In the genomic region with DNA sequence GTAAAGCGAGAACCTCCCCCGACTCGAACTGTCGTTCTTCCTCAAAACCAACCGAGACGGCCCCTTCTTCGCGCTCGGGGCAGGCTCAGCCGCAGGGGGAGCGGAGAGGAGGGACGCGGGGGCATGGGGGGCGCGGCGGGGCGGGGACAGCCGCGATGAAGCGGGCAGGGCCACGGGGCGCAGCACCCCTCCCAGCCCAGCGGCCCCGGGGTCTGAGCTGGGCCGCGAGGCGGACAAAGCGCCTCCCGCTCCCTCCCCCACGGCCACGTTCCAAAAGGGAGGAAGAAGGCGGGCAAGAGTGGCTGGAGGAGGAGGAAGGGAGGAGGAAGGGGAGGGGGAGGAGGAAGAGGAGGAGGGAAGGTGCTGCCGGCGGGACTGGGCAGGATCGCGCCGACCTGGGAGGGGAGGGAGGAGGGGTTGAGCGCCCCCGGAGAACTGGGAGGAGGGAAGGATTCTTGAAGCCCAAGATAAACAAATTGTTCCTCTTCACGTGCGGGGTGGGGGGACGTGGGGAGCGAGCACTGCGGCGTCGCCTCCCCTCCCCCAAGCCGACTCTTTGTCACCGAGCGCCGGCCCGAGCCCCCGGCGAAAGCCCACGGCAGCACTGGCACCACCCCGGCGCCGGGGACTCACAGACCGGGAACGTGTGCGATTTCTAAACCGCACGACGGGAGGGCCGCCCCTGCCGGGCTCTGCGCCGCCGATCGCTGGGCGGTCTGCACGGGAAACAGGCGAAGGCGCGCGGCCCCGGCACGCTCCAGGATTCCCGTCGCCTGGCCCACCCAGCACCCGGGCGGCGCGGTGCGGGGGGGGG, we compare ENCODE assay signal across 1 cellular context.
A peak's percentile ranks its signal among the peaks of the same experiment; 100 is the strongest.
TF ChIP-seq lines count a peak whose summit lies in the region.

No MANE protein-coding gene starts in this region.

TF ChIP-seq in HEK293, 187 proteins besides CTCF, POLR2A, EP300 and RAD21 (continued from another document and continues in another):
- TF ChIP-seq, protein P1, sequence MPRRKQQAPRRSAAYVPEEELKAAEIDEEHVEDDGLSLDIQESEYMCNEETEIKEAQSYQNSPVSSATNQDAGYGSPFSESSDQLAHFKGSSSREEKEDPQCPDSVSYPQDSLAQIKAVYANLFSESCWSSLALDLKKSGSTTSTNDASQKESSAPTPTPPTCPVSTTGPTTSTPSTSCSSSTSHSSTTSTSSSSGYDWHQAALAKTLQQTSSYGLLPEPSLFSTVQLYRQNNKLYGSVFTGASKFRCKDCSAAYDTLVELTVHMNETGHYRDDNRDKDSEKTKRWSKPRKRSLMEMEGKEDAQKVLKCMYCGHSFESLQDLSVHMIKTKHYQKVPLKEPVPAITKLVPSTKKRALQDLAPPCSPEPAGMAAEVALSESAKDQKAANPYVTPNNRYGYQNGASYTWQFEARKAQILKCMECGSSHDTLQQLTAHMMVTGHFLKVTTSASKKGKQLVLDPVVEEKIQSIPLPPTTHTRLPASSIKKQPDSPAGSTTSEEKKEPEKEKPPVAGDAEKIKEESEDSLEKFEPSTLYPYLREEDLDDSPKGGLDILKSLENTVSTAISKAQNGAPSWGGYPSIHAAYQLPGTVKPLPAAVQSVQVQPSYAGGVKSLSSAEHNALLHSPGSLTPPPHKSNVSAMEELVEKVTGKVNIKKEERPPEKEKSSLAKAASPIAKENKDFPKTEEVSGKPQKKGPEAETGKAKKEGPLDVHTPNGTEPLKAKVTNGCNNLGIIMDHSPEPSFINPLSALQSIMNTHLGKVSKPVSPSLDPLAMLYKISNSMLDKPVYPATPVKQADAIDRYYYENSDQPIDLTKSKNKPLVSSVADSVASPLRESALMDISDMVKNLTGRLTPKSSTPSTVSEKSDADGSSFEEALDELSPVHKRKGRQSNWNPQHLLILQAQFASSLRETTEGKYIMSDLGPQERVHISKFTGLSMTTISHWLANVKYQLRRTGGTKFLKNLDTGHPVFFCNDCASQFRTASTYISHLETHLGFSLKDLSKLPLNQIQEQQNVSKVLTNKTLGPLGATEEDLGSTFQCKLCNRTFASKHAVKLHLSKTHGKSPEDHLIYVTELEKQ (tag by site-specific recombination; IDR thresholded peaks at IDR 0.05; ENCODE audit: borderline replicate concordance) = no peak
- TF ChIP-seq, protein P2, sequence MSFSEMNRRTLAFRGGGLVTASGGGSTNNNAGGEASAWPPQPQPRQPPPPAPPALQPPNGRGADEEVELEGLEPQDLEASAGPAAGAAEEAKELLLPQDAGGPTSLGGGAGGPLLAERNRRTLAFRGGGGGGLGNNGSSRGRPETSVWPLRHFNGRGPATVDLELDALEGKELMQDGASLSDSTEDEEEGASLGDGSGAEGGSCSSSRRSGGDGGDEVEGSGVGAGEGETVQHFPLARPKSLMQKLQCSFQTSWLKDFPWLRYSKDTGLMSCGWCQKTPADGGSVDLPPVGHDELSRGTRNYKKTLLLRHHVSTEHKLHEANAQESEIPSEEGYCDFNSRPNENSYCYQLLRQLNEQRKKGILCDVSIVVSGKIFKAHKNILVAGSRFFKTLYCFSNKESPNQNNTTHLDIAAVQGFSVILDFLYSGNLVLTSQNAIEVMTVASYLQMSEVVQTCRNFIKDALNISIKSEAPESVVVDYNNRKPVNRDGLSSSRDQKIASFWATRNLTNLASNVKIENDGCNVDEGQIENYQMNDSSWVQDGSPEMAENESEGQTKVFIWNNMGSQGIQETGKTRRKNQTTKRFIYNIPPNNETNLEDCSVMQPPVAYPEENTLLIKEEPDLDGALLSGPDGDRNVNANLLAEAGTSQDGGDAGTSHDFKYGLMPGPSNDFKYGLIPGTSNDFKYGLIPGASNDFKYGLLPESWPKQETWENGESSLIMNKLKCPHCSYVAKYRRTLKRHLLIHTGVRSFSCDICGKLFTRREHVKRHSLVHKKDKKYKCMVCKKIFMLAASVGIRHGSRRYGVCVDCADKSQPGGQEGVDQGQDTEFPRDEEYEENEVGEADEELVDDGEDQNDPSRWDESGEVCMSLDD (tag by site-specific recombination; IDR thresholded peaks at IDR 0.05) = peak; percentile 94
- TF ChIP-seq, protein P3, sequence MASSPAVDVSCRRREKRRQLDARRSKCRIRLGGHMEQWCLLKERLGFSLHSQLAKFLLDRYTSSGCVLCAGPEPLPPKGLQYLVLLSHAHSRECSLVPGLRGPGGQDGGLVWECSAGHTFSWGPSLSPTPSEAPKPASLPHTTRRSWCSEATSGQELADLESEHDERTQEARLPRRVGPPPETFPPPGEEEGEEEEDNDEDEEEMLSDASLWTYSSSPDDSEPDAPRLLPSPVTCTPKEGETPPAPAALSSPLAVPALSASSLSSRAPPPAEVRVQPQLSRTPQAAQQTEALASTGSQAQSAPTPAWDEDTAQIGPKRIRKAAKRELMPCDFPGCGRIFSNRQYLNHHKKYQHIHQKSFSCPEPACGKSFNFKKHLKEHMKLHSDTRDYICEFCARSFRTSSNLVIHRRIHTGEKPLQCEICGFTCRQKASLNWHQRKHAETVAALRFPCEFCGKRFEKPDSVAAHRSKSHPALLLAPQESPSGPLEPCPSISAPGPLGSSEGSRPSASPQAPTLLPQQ (tag by site-specific recombination; IDR thresholded peaks at IDR 0.05) = peak; percentile 71; the same call in 1 of the 2 replicates
- TF ChIP-seq ZNF529 (tag by site-specific recombination; IDR thresholded peaks at IDR 0.05; ENCODE audit: insufficient replicate concordance) (no peak), ZNF837 (tag by site-specific recombination; IDR thresholded peaks at IDR 0.05) (no peak), ZFP69B (tag by site-specific recombination; IDR thresholded peaks at IDR 0.05) (peak; percentile 55; the same call in 1 of the 2 replicates), EGR2 (tag by site-specific recombination; IDR thresholded peaks at IDR 0.05; ENCODE audit: low read depth) (peak; percentile 98), ZNF114 (tag by site-specific recombination; IDR thresholded peaks at IDR 0.05) (no peak), ZNF423 (tag by site-specific recombination; IDR thresholded peaks at IDR 0.05) (peak; percentile 40), RBAK (tag by site-specific recombination; IDR thresholded peaks at IDR 0.05) (no peak), HOXA7 (CRISPR knock-in tag; IDR thresholded peaks at IDR 0.05; ENCODE audit: borderline replicate concordance) (no peak), SP3 (tag by site-specific recombination; IDR thresholded peaks at IDR 0.05) (peak; percentile 99), ZFHX2 (tag by site-specific recombination; conservative IDR thresholded peaks at IDR 0.05) (peak; percentile 99), ZXDB (tag by site-specific recombination; IDR thresholded peaks at IDR 0.05) (peak; percentile 60), ZNF10 (tag by site-specific recombination; IDR thresholded peaks at IDR 0.05) (peak; percentile 70; the same call in 1 of the 2 replicates), TRIM28 (IDR thresholded peaks at IDR 0.05; ENCODE audit: borderline replicate concordance, low read length) (no peak), GLIS1 (tag by site-specific recombination; IDR thresholded peaks at IDR 0.05) (peak; percentile 74), ZNF624 (tag by site-specific recombination; IDR thresholded peaks at IDR 0.05) (no peak), KLF8 (tag by site-specific recombination; IDR thresholded peaks at IDR 0.05) (peak; percentile 97)
- TF ChIP-seq, protein P4, sequence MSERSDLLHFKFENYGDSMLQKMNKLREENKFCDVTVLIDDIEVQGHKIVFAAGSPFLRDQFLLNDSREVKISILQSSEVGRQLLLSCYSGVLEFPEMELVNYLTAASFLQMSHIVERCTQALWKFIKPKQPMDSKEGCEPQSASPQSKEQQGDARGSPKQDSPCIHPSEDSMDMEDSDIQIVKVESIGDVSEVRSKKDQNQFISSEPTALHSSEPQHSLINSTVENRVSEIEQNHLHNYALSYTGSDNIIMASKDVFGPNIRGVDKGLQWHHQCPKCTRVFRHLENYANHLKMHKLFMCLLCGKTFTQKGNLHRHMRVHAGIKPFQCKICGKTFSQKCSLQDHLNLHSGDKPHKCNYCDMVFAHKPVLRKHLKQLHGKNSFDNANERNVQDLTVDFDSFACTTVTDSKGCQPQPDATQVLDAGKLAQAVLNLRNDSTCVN (tag by site-specific recombination; optimal IDR thresholded peaks at IDR 0.05) = peak; percentile 89
- TF ChIP-seq, protein P5, sequence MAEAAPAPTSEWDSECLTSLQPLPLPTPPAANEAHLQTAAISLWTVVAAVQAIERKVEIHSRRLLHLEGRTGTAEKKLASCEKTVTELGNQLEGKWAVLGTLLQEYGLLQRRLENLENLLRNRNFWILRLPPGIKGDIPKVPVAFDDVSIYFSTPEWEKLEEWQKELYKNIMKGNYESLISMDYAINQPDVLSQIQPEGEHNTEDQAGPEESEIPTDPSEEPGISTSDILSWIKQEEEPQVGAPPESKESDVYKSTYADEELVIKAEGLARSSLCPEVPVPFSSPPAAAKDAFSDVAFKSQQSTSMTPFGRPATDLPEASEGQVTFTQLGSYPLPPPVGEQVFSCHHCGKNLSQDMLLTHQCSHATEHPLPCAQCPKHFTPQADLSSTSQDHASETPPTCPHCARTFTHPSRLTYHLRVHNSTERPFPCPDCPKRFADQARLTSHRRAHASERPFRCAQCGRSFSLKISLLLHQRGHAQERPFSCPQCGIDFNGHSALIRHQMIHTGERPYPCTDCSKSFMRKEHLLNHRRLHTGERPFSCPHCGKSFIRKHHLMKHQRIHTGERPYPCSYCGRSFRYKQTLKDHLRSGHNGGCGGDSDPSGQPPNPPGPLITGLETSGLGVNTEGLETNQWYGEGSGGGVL (tag by site-specific recombination; IDR thresholded peaks at IDR 0.05) = peak; percentile 99
- TF ChIP-seq, protein P6, sequence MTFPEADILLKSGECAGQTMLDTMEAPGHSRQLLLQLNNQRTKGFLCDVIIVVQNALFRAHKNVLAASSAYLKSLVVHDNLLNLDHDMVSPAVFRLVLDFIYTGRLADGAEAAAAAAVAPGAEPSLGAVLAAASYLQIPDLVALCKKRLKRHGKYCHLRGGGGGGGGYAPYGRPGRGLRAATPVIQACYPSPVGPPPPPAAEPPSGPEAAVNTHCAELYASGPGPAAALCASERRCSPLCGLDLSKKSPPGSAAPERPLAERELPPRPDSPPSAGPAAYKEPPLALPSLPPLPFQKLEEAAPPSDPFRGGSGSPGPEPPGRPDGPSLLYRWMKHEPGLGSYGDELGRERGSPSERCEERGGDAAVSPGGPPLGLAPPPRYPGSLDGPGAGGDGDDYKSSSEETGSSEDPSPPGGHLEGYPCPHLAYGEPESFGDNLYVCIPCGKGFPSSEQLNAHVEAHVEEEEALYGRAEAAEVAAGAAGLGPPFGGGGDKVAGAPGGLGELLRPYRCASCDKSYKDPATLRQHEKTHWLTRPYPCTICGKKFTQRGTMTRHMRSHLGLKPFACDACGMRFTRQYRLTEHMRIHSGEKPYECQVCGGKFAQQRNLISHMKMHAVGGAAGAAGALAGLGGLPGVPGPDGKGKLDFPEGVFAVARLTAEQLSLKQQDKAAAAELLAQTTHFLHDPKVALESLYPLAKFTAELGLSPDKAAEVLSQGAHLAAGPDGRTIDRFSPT (tag by site-specific recombination; IDR thresholded peaks at IDR 0.05) = peak; percentile 89
- TF ChIP-seq, protein P7, sequence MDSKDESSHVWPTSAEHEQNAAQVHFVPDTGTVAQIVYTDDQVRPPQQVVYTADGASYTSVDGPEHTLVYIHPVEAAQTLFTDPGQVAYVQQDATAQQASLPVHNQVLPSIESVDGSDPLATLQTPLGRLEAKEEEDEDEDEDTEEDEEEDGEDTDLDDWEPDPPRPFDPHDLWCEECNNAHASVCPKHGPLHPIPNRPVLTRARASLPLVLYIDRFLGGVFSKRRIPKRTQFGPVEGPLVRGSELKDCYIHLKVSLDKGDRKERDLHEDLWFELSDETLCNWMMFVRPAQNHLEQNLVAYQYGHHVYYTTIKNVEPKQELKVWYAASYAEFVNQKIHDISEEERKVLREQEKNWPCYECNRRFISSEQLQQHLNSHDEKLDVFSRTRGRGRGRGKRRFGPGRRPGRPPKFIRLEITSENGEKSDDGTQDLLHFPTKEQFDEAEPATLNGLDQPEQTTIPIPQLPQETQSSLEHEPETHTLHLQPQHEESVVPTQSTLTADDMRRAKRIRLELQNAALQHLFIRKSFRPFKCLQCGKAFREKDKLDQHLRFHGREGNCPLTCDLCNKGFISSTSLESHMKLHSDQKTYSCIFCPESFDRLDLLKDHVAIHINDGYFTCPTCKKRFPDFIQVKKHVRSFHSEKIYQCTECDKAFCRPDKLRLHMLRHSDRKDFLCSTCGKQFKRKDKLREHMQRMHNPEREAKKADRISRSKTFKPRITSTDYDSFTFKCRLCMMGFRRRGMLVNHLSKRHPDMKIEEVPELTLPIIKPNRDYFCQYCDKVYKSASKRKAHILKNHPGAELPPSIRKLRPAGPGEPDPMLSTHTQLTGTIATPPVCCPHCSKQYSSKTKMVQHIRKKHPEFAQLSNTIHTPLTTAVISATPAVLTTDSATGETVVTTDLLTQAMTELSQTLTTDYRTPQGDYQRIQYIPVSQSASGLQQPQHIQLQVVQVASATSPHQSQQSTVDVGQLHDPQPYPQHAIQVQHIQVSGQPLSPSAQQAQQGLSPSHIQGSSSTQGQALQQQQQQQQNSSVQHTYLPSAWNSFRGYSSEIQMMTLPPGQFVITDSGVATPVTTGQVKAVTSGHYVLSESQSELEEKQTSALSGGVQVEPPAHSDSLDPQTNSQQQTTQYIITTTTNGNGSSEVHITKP (tag by site-specific recombination; IDR thresholded peaks at IDR 0.05) = peak; percentile 74
- TF ChIP-seq, protein P8, sequence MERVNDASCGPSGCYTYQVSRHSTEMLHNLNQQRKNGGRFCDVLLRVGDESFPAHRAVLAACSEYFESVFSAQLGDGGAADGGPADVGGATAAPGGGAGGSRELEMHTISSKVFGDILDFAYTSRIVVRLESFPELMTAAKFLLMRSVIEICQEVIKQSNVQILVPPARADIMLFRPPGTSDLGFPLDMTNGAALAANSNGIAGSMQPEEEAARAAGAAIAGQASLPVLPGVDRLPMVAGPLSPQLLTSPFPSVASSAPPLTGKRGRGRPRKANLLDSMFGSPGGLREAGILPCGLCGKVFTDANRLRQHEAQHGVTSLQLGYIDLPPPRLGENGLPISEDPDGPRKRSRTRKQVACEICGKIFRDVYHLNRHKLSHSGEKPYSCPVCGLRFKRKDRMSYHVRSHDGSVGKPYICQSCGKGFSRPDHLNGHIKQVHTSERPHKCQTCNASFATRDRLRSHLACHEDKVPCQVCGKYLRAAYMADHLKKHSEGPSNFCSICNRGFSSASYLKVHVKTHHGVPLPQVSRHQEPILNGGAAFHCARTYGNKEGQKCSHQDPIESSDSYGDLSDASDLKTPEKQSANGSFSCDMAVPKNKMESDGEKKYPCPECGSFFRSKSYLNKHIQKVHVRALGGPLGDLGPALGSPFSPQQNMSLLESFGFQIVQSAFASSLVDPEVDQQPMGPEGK (tag by site-specific recombination; IDR thresholded peaks at IDR 0.05) = peak; percentile 94
- TF ChIP-seq, protein P9, sequence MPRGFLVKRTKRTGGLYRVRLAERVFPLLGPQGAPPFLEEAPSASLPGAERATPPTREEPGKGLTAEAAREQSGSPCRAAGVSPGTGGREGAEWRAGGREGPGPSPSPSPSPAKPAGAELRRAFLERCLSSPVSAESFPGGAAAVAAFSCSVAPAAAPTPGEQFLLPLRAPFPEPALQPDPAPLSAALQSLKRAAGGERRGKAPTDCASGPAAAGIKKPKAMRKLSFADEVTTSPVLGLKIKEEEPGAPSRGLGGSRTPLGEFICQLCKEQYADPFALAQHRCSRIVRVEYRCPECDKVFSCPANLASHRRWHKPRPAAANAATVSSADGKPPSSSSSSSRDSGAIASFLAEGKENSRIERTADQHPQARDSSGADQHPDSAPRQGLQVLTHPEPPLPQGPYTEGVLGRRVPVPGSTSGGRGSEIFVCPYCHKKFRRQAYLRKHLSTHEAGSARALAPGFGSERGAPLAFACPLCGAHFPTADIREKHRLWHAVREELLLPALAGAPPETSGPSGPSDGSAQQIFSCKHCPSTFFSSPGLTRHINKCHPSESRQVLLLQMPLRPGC (tag by site-specific recombination; IDR thresholded peaks at IDR 0.05) = peak; percentile 71; the same call in 1 of the 2 replicates
